ENCODE assay signal across 18 cellular contexts in genomic region chr6:136826216-136826615, GRCh38. TPM values are rescaled to one million over a fixed set of nuclear protein-coding genes. Genes with fewer than 3 reads are reported as not detected.
A peak's percentile ranks its signal among the peaks of the same experiment; 100 is the strongest.
DNase-seq lines count a peak whose midpoint lies in the region; ATAC-seq and TF ChIP-seq lines count a peak whose summit lies in the region.
"Had no signal": no experiment of that assay in that cellular context is flagged by ENCODE, and none has a peak within 500 bp of the region (broad histone marks: within the 10 kb centered on the region; RNA-seq: fewer than 3 reads in every experiment).

No MANE protein-coding gene starts in this region.

- TF ChIP-seq CTCF in VCaP (conservative IDR thresholded peaks at IDR 0.05) (no peak), neural crest cell (conservative IDR thresholded peaks at IDR 0.05) (no peak)

- peaks cover 8% of the 10 kb centered on the region for H3K4me1 Mint-ChIP-seq in neural crest cell

- no peaks in the 10 kb centered on the region for H3K27me3 Mint-ChIP-seq in neural crest cell (ENCODE audit: low read depth)

- intact Hi-C loops in left ventricle myocardium superior (cut with micrococcal nuclease) (no loop called here), cardiac septum (cut with DNase I) (no loop called here)

- H3K9me3 Mint-ChIP-seq in neural crest cell, result no peaks in the 10 kb centered on the region

- peak overlapping the region; percentile 18 for H3K4me3 Mint-ChIP-seq in neural crest cell
- H3K4me3 Mint-ChIP-seq: CD8-positive, alpha-beta T cell had no signal

- H3K36me3 Mint-ChIP-seq in neural crest cell (ENCODE audit: low read depth), result peaks cover 29% of the 10 kb centered on the region

- peak overlapping the region; percentile 72 for H3K27ac ChIP-seq in VCaP
- H3K27ac ChIP-seq: A549, C4-2B had no signal

- ATAC-seq in left ventricle myocardium superior (no peak), GM18502 (IDR thresholded peaks at IDR 0.05; ENCODE audit: poor library complexity, unreplicated experiment) (no peak)
- ATAC-seq: A549; CD8-positive, alpha-beta T cell; HCT116 had no signal

- no peak overlapping the region for H3K27ac Mint-ChIP-seq in neural crest cell (ENCODE audit: unreplicated experiment)
- H3K27ac Mint-ChIP-seq: CD8-positive, alpha-beta T cell had no signal

- DNase-seq in left ventricle myocardium superior, result peak; percentile 70
- DNase-seq in cardiac septum (ENCODE audit: low spot score), result no peak
- no peak for DNase-seq in neural crest cell (ENCODE audit: low read depth, low spot score)
- no peak for DNase-seq in stimulated activated CD4-positive, alpha-beta T cell treated with anti-CD3 and anti-CD28 coated beads, Interleukin-15, amount 100 ng/mL, for 24 hours
- no peak for DNase-seq in activated CD4-positive, alpha-beta T cell treated with anti-CD3 and anti-CD28 coated beads for 4 hours
- DNase-seq: BE2C; CD8-positive, alpha-beta T cell; COR-L47; DMS153; DMS79 treated with DMSO at 0.1 percent for 48 hours; EL; GF-D8; IMR-90 had no signal

RNA-seq across cellular contexts. Expression of gene PEX7, which starts 3.8 kb away (rescaled TPM):
- total RNA-seq in left ventricle myocardium superior (14.1 TPM), cardiac septum (13.2 TPM), neural crest cell (4.5 and 5.3 TPM in 2 replicates)

RNA-seq across cellular contexts. Expression of gene MAP3K5, which starts 33.9 kb away (rescaled TPM):
- total RNA-seq in left ventricle myocardium superior, result 38.5 TPM
- 17.6 TPM for total RNA-seq in cardiac septum
- 0.09 TPM in 2 replicates for total RNA-seq in neural crest cell

Comparison
In these comparisons a context has a peak if more than half of its experiments do, and no peak if none do; other contexts are left out.
1. RNA of gene MAP3K5, which starts 33.9 kb away (total RNA-seq): 38.5 TPM in left ventricle myocardium superior (single experiment) and 17.6 TPM in cardiac septum (single experiment); 0.09 TPM in neural crest cell; every median in the first group is over 10 times any median in the second.